ENCODE assay signal across 17 cellular contexts in genomic region chr3:173009410-173009809, GRCh38.
DNase-seq lines count a peak whose midpoint lies in the region; ATAC-seq and TF ChIP-seq lines count a peak whose summit lies in the region.
"Had no signal": no experiment of that assay in that cellular context is flagged by ENCODE, and none has a peak within 500 bp of the region (broad histone marks: within the 10 kb centered on the region; RNA-seq: fewer than 3 reads in every experiment).

No MANE protein-coding gene starts in this region.

- H3K36me3 ChIP-seq in neural progenitor cell = no peaks in the 10 kb centered on the region
- H3K36me3 ChIP-seq: BLaER1 had no signal

- TF ChIP-seq CTCF in neural progenitor cell (IDR thresholded peaks at IDR 0.05) = no peak

- H3K4me1 ChIP-seq in neural progenitor cell = no peaks in the 10 kb centered on the region
- H3K4me1 ChIP-seq: BLaER1 had no signal

- H3K36me3 Mint-ChIP-seq in neural progenitor cell = no peaks in the 10 kb centered on the region

- no peak overlapping the region for H3K27ac Mint-ChIP-seq in neural progenitor cell
- H3K27ac Mint-ChIP-seq: T-helper 17 cell had no signal

- peaks cover 11% of the 10 kb centered on the region for H3K4me1 Mint-ChIP-seq in neural progenitor cell
- H3K4me1 Mint-ChIP-seq: T-helper 17 cell had no signal

- H3K27ac ChIP-seq in neural progenitor cell = no peak overlapping the region
- H3K27ac ChIP-seq in caudate nucleus (ENCODE audit: low read depth, low read length) = no peak overlapping the region
- H3K27ac ChIP-seq: BLaER1, HL-60 had no signal

- ATAC-seq in HG02759 (IDR thresholded peaks at IDR 0.05; ENCODE audit: unreplicated experiment) = no peak
- ATAC-seq: T-helper 17 cell had no signal

- no peaks in the 10 kb centered on the region for H3F3A ChIP-seq in neural progenitor cell (ENCODE audit: low read depth)

- DNase-seq in DMS153 (lab: John Stamatoyannopoulos, UW) (peak; percentile 83), ELF-1 (ENCODE audit: low read depth, low spot score) (peak; percentile 13), RPMI7951 (ENCODE audit: low read depth) (peak; percentile 10), neural progenitor cell (ENCODE audit: low spot score) (no peak), OCI-M1 (lab: John Stamatoyannopoulos, UW) (no peak), caudate nucleus (lab: John Stamatoyannopoulos, UW) (no peak)
- DNase-seq: DMS79, GDM1, KG1, NCI-H1092, NCI-H1694, NCI-H526 treated with DMSO at 0.1 percent for 48 hours, Right ventricle myocardium superior, T-helper 17 cell had no signal

- H3K27me3 ChIP-seq in neural progenitor cell = no peaks in the 10 kb centered on the region
- H3K27me3 ChIP-seq: BLaER1 had no signal

- peak overlapping the region; percentile 10 for H2AFZ ChIP-seq in neural progenitor cell (replicated peaks)

- H3K9me3 ChIP-seq in neural progenitor cell (ENCODE audit: low read depth) = no peaks in the 10 kb centered on the region
- H3K9me3 ChIP-seq: BLaER1 had no signal

- no peak overlapping the region for H3K4me2 ChIP-seq in neural progenitor cell
- H3K4me2 ChIP-seq: BLaER1 had no signal

- H3K4me3 Mint-ChIP-seq in neural progenitor cell = no peak overlapping the region
- H3K4me3 Mint-ChIP-seq: T-helper 17 cell had no signal

- no peaks in the 10 kb centered on the region for H3K9me3 Mint-ChIP-seq in neural progenitor cell

- no peak overlapping the region for H3K9ac ChIP-seq in neural progenitor cell
- H3K9ac ChIP-seq: BLaER1 had no signal

- no peaks in the 10 kb centered on the region for H4K20me1 ChIP-seq in neural progenitor cell (ENCODE audit: low read depth)
- H4K20me1 ChIP-seq: BLaER1 had no signal

- H3K27me3 Mint-ChIP-seq in neural progenitor cell (ENCODE audit: insufficient read depth, low read depth) = no peaks in the 10 kb centered on the region
- H3K27me3 Mint-ChIP-seq: T-helper 17 cell had no signal

- H3K79me2 ChIP-seq in neural progenitor cell (ENCODE audit: low read depth) = no peaks in the 10 kb centered on the region

- H3K4me3 ChIP-seq in neural progenitor cell = no peak overlapping the region
- H3K4me3 ChIP-seq: BLaER1 had no signal

Comparison
In these comparisons a context has a peak if more than half of its experiments do, and no peak if none do; other contexts are left out.
1. DNase-seq: peak in DMS153 (single experiment), ELF-1 (single experiment) and RPMI7951 (single experiment); none in neural progenitor cell (single experiment), OCI-M1 (single experiment) and caudate nucleus (0 of 61).